ENCODE assay signal across 15 cellular contexts in genomic region chr2:239190921-239191885, GRCh38.
A peak's percentile ranks its signal among the peaks of the same experiment; 100 is the strongest.
DNase-seq lines count a peak whose midpoint lies in the region; ATAC-seq and TF ChIP-seq lines count a peak whose summit lies in the region.
"Had no signal": no experiment of that assay in that cellular context is flagged by ENCODE, and none has a peak within 500 bp of the region (broad histone marks: within the 10 kb centered on the region; RNA-seq: fewer than 3 reads in every experiment).

No MANE protein-coding gene starts in this region.

- H2AK5ac ChIP-seq in H9 (ENCODE audit: insufficient read length, low read length): no peak overlapping the region

- no peak for TF ChIP-seq POLR2A in right lobe of liver (IDR thresholded peaks at IDR 0.05)
- TF ChIP-seq POLR2A in esophagus squamous epithelium (IDR thresholded peaks at IDR 0.05): no peak

- no peak overlapping the region for H2BK15ac ChIP-seq in H9 (ENCODE audit: low read depth, low read length)

- H3K27ac ChIP-seq in H9 (ENCODE audit: insufficient read length, low read depth, low read length): no peak overlapping the region
- H3K27ac ChIP-seq in right lobe of liver: no peak overlapping the region
- H3K27ac ChIP-seq in esophagus squamous epithelium: no peak overlapping the region
- H3K27ac ChIP-seq: cardiac muscle cell, thoracic aorta had no signal

- no peaks in the 10 kb centered on the region for H3K79me1 ChIP-seq in H9 (ENCODE audit: insufficient read depth, low read depth, low read length, poor library complexity, severe bottlenecking)

- no peak overlapping the region for H4K8ac ChIP-seq in H9 (replicated peaks; ENCODE audit: insufficient read length, low read depth, low read length)

- H4K91ac ChIP-seq in H9 (ENCODE audit: insufficient read length, low read depth, low read length): no peak overlapping the region

- H3K27me3 ChIP-seq in H9 (ENCODE audit: insufficient read depth, low read length): no peaks in the 10 kb centered on the region
- H3K27me3 ChIP-seq in right lobe of liver: no peaks in the 10 kb centered on the region
- H3K27me3 ChIP-seq in esophagus squamous epithelium: no peaks in the 10 kb centered on the region
- H3K27me3 ChIP-seq: cardiac muscle cell had no signal

- H3K18ac ChIP-seq in H9 (ENCODE audit: insufficient read length, low read depth, low read length): no peak overlapping the region

- H3K23ac ChIP-seq in H9 (ENCODE audit: insufficient read length, low read depth, low read length): no peak overlapping the region

- no peak overlapping the region for H3K4me2 ChIP-seq in H9 (ENCODE audit: insufficient read depth, insufficient read length, low read length)

- H2BK120ac ChIP-seq in H9 (ENCODE audit: low read depth, low read length, poor library complexity, severe bottlenecking): no peak overlapping the region

- peaks cover 0 to 7% (median 5%) of the 10 kb centered on the region in 4 donors for H3K36me3 ChIP-seq in right lobe of liver
- peaks cover 7 to 74% (median 7%) of the 10 kb centered on the region in 3 donors for H3K36me3 ChIP-seq in esophagus squamous epithelium
- H3K36me3 ChIP-seq: cardiac muscle cell, thoracic aorta had no signal

- H3K9ac ChIP-seq in H9 (ENCODE audit: extremely low read depth, insufficient read length, low read length): no peak overlapping the region

- H3K14ac ChIP-seq in H9 (ENCODE audit: insufficient read depth, low read length): peak overlapping the region; percentile 20; the same call in 1 of the 2 replicates

- no peak overlapping the region for H3K4ac ChIP-seq in H9 (ENCODE audit: low read depth, low read length)

- no peak for ATAC-seq in right lobe of liver
- no peak for ATAC-seq in stimulated activated effector memory CD8-positive, alpha-beta T cell treated with anti-CD3 and anti-CD28 coated beads, Interleukin-12 subunit alpha, Interleukin-12 subunit beta, amount 100 ng/mL, for 72 hours

- peaks cover 0 to 4% of the 10 kb centered on the region in 2 experiments; a peak in 2 of 5 replicates for H3K9me3 Mint-ChIP-seq in H9
- peaks cover 0 to 14% (median 3%) of the 10 kb centered on the region in 5 experiments for H3K9me3 Mint-ChIP-seq in brain
- H3K9me3 Mint-ChIP-seq in stimulated activated effector memory CD8-positive, alpha-beta T cell treated with anti-CD3 and anti-CD28 coated beads, Interleukin-12 subunit alpha, Interleukin-12 subunit beta, amount 100 ng/mL, for 72 hours: no peaks in the 10 kb centered on the region
- H3K9me3 Mint-ChIP-seq in activated T-helper 2 cell treated with anti-CD3 and anti-CD28 coated beads, Interferon-gamma antibody, Interleukin-2, Interleukin-4, amounts not matched to agents 10 μg/mL and 5 μg/mL and 100 μg/mL, durations not matched to agents 14 hours and 24 hours and 36 hours: peaks cover 4% of the 10 kb centered on the region

- H3K79me2 ChIP-seq in H9 (ENCODE audit: insufficient read depth, low read length): no peaks in the 10 kb centered on the region; the same call in 1 of the 2 replicates

- no peak overlapping the region for H2AFZ ChIP-seq in H9 (ENCODE audit: low read length)

- peak; percentile 21 for DNase-seq in H9
- DNase-seq in right lobe of liver: peak in 2 of 3 donors; percentile 36 to 47
- DNase-seq in stimulated activated effector memory CD8-positive, alpha-beta T cell treated with anti-CD3 and anti-CD28 coated beads, Interleukin-12 subunit alpha, Interleukin-12 subunit beta, amount 100 ng/mL, for 72 hours (ENCODE audit: low spot score in 2 of 2): no peak
- no peak for DNase-seq in HK-2 (ENCODE audit: unreplicated experiment)
- DNase-seq in esophagus squamous epithelium (lab: John Stamatoyannopoulos, UW): no peak
- DNase-seq in activated T-helper 2 cell treated with anti-CD3 and anti-CD28 coated beads, Interferon-gamma antibody, Interleukin-2, Interleukin-4, amounts not matched to agents 10 μg/mL and 5 μg/mL and 100 μg/mL, durations not matched to agents 14 hours and 24 hours and 36 hours (ENCODE audit: low spot score): no peak
- DNase-seq: activated CD4-positive, CD25-positive, alpha-beta regulatory T cell; DMS153; HCEC 1CT; NCI-H146; stimulated activated CD4-positive, alpha-beta T cell treated with anti-CD3 and anti-CD28 coated beads, Interleukin-1b, Interleukin-23, amount 100 ng/mL, for 48 hours had no signal

- no peak overlapping the region for H4K5ac ChIP-seq in H9 (ENCODE audit: insufficient read length, low read depth, low read length)

- no peak overlapping the region for H2BK12ac ChIP-seq in H9 (ENCODE audit: insufficient read length, low read depth, low read length)

- H2BK20ac ChIP-seq in H9 (ENCODE audit: low read depth, low read length, poor library complexity, severe bottlenecking): no peak overlapping the region

- H3K23me2 ChIP-seq in H9 (ENCODE audit: insufficient read length, low read depth, low read length, poor library complexity, severe bottlenecking): no peaks in the 10 kb centered on the region

- H3K56ac ChIP-seq in H9 (ENCODE audit: insufficient read length, low read depth, low read length): no peak overlapping the region

- no peaks in the 10 kb centered on the region for H3K4me1 ChIP-seq in H9 (ENCODE audit: insufficient read depth, low read length)
- H3K4me1 ChIP-seq in right lobe of liver: no peaks in the 10 kb centered on the region
- H3K4me1 ChIP-seq in esophagus squamous epithelium: no peaks in the 10 kb centered on the region

- H2BK5ac ChIP-seq in H9 (ENCODE audit: insufficient read length, low read length): no peak overlapping the region

- TF ChIP-seq CTCF in H9 (conservative IDR thresholded peaks at IDR 0.05) (no peak), brain (conservative IDR thresholded peaks at IDR 0.05) (no peak), right lobe of liver (IDR thresholded peaks at IDR 0.05) (no peak), esophagus squamous epithelium (IDR thresholded peaks at IDR 0.05) (no peak)

- no CpG with 5 or more reads among the region's 15 CpGs for WGBS in H9 (ENCODE audit: extremely low coverage, insufficient read length, low lambda C conversion rate)
- 100% methylated on average over 2 of the region's 15 CpGs for WGBS in right lobe of liver (ENCODE audit: insufficient coverage, low coverage, low lambda C conversion rate, missing lambda C conversion rate)
- 87 to 94% methylated on average over 6 to 12 of the region's 15 CpGs for WGBS in esophagus squamous epithelium, 2 donors

- H3K4me3 ChIP-seq in right lobe of liver (no peak overlapping the region), esophagus squamous epithelium (no peak overlapping the region)
- H3K4me3 ChIP-seq: cardiac muscle cell, thoracic aorta had no signal

- H3K36me3 Mint-ChIP-seq in H9 (ENCODE audit: insufficient read depth in 1 of 3, low read depth in 3 of 3): peaks cover 25 to 31% (median 26%) of the 10 kb centered on the region in 3 experiments
- peaks cover 48% of the 10 kb centered on the region for H3K36me3 Mint-ChIP-seq in brain
- H3K36me3 Mint-ChIP-seq in stimulated activated effector memory CD8-positive, alpha-beta T cell treated with anti-CD3 and anti-CD28 coated beads, Interleukin-12 subunit alpha, Interleukin-12 subunit beta, amount 100 ng/mL, for 72 hours: peaks cover 28% of the 10 kb centered on the region
- peaks cover 47% of the 10 kb centered on the region for H3K36me3 Mint-ChIP-seq in activated T-helper 2 cell treated with anti-CD3 and anti-CD28 coated beads, Interferon-gamma antibody, Interleukin-2, Interleukin-4, amounts not matched to agents 10 μg/mL and 5 μg/mL and 100 μg/mL, durations not matched to agents 14 hours and 24 hours and 36 hours (ENCODE audit: low read depth)

- no peaks in the 10 kb centered on the region for H4K20me1 ChIP-seq in H9 (ENCODE audit: control insufficient read depth, insufficient read depth, insufficient read length)

- H3K27me3 Mint-ChIP-seq in H9 (ENCODE audit: low read depth) (no peaks in the 10 kb centered on the region; the same call in 1 of the 2 replicates), brain (no peaks in the 10 kb centered on the region)
- no peaks in the 10 kb centered on the region for H3K27me3 Mint-ChIP-seq in activated T-helper 2 cell treated with anti-CD3 and anti-CD28 coated beads, Interferon-gamma antibody, Interleukin-2, Interleukin-4, amounts not matched to agents 10 μg/mL and 5 μg/mL and 100 μg/mL, durations not matched to agents 14 hours and 24 hours and 36 hours (ENCODE audit: low read depth)

- H3K27ac Mint-ChIP-seq in H9 (peak overlapping the region in 1 of 3 experiments; percentile 82; a peak in 3 of 7 replicates), brain (peak overlapping the region in 4 of 5 experiments; percentile 64 to 95 (median 80))
- peak overlapping the region; percentile 20 for H3K27ac Mint-ChIP-seq in stimulated activated effector memory CD8-positive, alpha-beta T cell treated with anti-CD3 and anti-CD28 coated beads, Interleukin-12 subunit alpha, Interleukin-12 subunit beta, amount 100 ng/mL, for 72 hours
- H3K27ac Mint-ChIP-seq in activated T-helper 2 cell treated with anti-CD3 and anti-CD28 coated beads, Interferon-gamma antibody, Interleukin-2, Interleukin-4, amounts not matched to agents 10 μg/mL and 5 μg/mL and 100 μg/mL, durations not matched to agents 14 hours and 24 hours and 36 hours: no peak overlapping the region
- H3K27ac Mint-ChIP-seq: T-helper 1 cell treated with Interleukin-12 subunit alpha and Interleukin-12 subunit beta and Interleukin-4 antibody, amounts not matched to agents 30 μg/mL and 1 μg/mL, for 36 hours had no signal

- no peak overlapping the region for H3K4me3 Mint-ChIP-seq in H9
- no peak overlapping the region for H3K4me3 Mint-ChIP-seq in brain
- no peak overlapping the region for H3K4me3 Mint-ChIP-seq in stimulated activated effector memory CD8-positive, alpha-beta T cell treated with anti-CD3 and anti-CD28 coated beads, Interleukin-12 subunit alpha, Interleukin-12 subunit beta, amount 100 ng/mL, for 72 hours
- no peak overlapping the region for H3K4me3 Mint-ChIP-seq in activated T-helper 2 cell treated with anti-CD3 and anti-CD28 coated beads, Interferon-gamma antibody, Interleukin-2, Interleukin-4, amounts not matched to agents 10 μg/mL and 5 μg/mL and 100 μg/mL, durations not matched to agents 14 hours and 24 hours and 36 hours (ENCODE audit: low read depth)
- H3K4me3 Mint-ChIP-seq: T-helper 1 cell treated with Interleukin-12 subunit alpha and Interleukin-12 subunit beta and Interleukin-4 antibody, amounts not matched to agents 30 μg/mL and 1 μg/mL, for 36 hours had no signal

- no peak overlapping the region for H3T11ph ChIP-seq in H9 (ENCODE audit: low read length)

- no peaks in the 10 kb centered on the region for H3K9me3 ChIP-seq in H9 (ENCODE audit: control insufficient read depth, low read depth, low read length)
- no peaks in the 10 kb centered on the region for H3K9me3 ChIP-seq in right lobe of liver
- H3K9me3 ChIP-seq in esophagus squamous epithelium: peaks cover 0 to 6% (median 4%) of the 10 kb centered on the region in 3 donors
- H3K9me3 ChIP-seq: thoracic aorta had no signal

- H3K4me1 Mint-ChIP-seq in H9 (peaks cover 3 to 7% of the 10 kb centered on the region in 2 experiments; a peak in 2 of 4 replicates), brain (peaks cover 56% of the 10 kb centered on the region)
- peaks cover 3% of the 10 kb centered on the region for H3K4me1 Mint-ChIP-seq in stimulated activated effector memory CD8-positive, alpha-beta T cell treated with anti-CD3 and anti-CD28 coated beads, Interleukin-12 subunit alpha, Interleukin-12 subunit beta, amount 100 ng/mL, for 72 hours
- H3K4me1 Mint-ChIP-seq in activated T-helper 2 cell treated with anti-CD3 and anti-CD28 coated beads, Interferon-gamma antibody, Interleukin-2, Interleukin-4, amounts not matched to agents 10 μg/mL and 5 μg/mL and 100 μg/mL, durations not matched to agents 14 hours and 24 hours and 36 hours (ENCODE audit: low read depth): peaks cover 3% of the 10 kb centered on the region

- intact Hi-C loops in right lobe of liver (cut with DNase I): no loop called here
- intact Hi-C loops in esophagus squamous epithelium (cut with DNase I): no loop called here
- intact Hi-C loops in activated T-helper 2 cell treated with anti-CD3 and anti-CD28 coated beads, Interferon-gamma antibody, Interleukin-2, Interleukin-4, amounts not matched to agents 10 μg/mL and 5 μg/mL and 100 μg/mL, durations not matched to agents 14 hours and 24 hours and 36 hours (cut with micrococcal nuclease): no loop called here

Comparison
In these comparisons a context has a peak if more than half of its experiments do, and no peak if none do; other contexts are left out.
1. DNase-seq: peak in H9 (single experiment) and right lobe of liver (2 of 3); none in stimulated activated effector memory CD8-positive, alpha-beta T cell treated with anti-CD3 and anti-CD28 coated beads, Interleukin-12 subunit alpha, Interleukin-12 subunit beta, amount 100 ng/mL, for 72 hours (0 of 2), HK-2 (single experiment), esophagus squamous epithelium (single experiment) and activated T-helper 2 cell treated with anti-CD3 and anti-CD28 coated beads, Interferon-gamma antibody, Interleukin-2, Interleukin-4, amounts not matched to agents 10 μg/mL and 5 μg/mL and 100 μg/mL, durations not matched to agents 14 hours and 24 hours and 36 hours (single experiment).